1 cellular context compared by ENCODE assay signal in genomic region chr1:11690132-11690668, GRCh38.
TF ChIP-seq lines count a peak whose summit lies in the region.

No MANE protein-coding gene starts in this region.

TF ChIP-seq in WTC11, 78 proteins besides CTCF, POLR2A, EP300 and RAD21 (continued from another document):
- TF ChIP-seq ZNF532 (CRISPR knock-in tag; IDR thresholded peaks at IDR 0.05; ENCODE audit: borderline replicate concordance): no peak
